In the genomic region with DNA sequence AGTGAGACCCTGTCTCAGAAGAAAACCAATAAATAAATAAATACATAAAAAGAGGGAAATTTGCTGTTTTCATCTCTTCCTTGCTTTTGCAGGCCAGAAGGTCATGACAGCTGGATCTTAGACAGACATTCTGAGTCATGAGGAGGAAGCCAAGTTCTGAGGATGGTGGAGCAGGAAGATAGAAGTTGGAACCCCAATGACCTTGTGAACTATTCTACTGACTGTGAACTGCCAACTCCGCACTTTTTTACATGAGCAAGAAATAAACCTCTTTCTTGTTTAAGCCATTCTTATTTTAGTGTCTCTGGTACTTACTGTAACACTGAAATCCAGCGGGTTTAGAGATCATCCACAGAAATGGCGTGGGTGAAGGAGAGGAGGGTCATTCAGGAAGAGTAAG, we compare ENCODE assay signal across 1 cellular context.
A peak's percentile ranks its signal among the peaks of the same experiment; 100 is the strongest.
TF ChIP-seq lines count a peak whose summit lies in the region.

No MANE protein-coding gene starts in this region.

TF ChIP-seq in HepG2, 621 proteins besides CTCF, POLR2A, EP300 and RAD21:
- TF ChIP-seq, protein P1, sequence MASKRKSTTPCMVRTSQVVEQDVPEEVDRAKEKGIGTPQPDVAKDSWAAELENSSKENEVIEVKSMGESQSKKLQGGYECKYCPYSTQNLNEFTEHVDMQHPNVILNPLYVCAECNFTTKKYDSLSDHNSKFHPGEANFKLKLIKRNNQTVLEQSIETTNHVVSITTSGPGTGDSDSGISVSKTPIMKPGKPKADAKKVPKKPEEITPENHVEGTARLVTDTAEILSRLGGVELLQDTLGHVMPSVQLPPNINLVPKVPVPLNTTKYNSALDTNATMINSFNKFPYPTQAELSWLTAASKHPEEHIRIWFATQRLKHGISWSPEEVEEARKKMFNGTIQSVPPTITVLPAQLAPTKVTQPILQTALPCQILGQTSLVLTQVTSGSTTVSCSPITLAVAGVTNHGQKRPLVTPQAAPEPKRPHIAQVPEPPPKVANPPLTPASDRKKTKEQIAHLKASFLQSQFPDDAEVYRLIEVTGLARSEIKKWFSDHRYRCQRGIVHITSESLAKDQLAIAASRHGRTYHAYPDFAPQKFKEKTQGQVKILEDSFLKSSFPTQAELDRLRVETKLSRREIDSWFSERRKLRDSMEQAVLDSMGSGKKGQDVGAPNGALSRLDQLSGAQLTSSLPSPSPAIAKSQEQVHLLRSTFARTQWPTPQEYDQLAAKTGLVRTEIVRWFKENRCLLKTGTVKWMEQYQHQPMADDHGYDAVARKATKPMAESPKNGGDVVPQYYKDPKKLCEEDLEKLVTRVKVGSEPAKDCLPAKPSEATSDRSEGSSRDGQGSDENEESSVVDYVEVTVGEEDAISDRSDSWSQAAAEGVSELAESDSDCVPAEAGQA (IDR thresholded peaks at IDR 0.05; ENCODE audit: low read depth): no peak
- TF ChIP-seq, protein P1 (CRISPR knock-in tag; IDR thresholded peaks at IDR 0.05; ENCODE audit: borderline replicate concordance): no peak
- TF ChIP-seq MAFK (conservative IDR thresholded peaks at IDR 0.05 in 1 of 2, IDR thresholded peaks at IDR 0.05 in 1 of 2; ENCODE audit: low read length in 2 of 2): 0 out of 4 replicates have a peak, but pooled peaks of 1 of the 2 experiments have one; percentile 11
